In genomic region chr9:126608551-126608950, GRCh38 we compare ENCODE assay signal across 20 cellular contexts. TPM values are rescaled to one million over a fixed set of nuclear protein-coding genes. Genes with fewer than 3 reads are reported as not detected.
"Had no signal": no experiment of that assay in that cellular context is flagged by ENCODE, and none has a peak within 500 bp of the region (broad histone marks: within the 10 kb centered on the region; RNA-seq: fewer than 3 reads in every experiment).

No MANE protein-coding gene starts in this region.

- H3K27me3 ChIP-seq: MG63 had no signal

- H3K4me3 ChIP-seq: MG63 had no signal

- H3K9me3 ChIP-seq: MG63, SK-N-SH had no signal

- ATAC-seq: HepG2 had no signal

- DNase-seq: IMR-90, Karpas-422, KG1, MG63, NCI-H1092 treated with DMSO at 0.1 percent for 48 hours, NCI-H1436, NCI-H187, NCI-H2029, NCI-H2081 treated with DMSO at 0.1 percent for 48 hours, NCI-H2171, NCI-H226, NCI-H446, NCI-H510A, NCI-H524 treated with DMSO at 0.1 percent for 48 hours, NCI-H69, NCI-H774, RPMI8226, SHP77 had no signal

- H3K36me3 ChIP-seq: MG63 had no signal

- H3K4me2 ChIP-seq: SK-N-SH had no signal

RNA-seq across cellular contexts. Expression of gene LMX1B, which starts 5.2 kb away (rescaled TPM):
- total RNA-seq: HepG2, IMR-90 had no signal
